Comparison of ENCODE assay signal across 33 cellular contexts in genomic region chr1:217617120-217617519, GRCh38. TPM values are rescaled to one million over a fixed set of nuclear protein-coding genes. Genes with fewer than 3 reads are reported as not detected.
A peak's percentile ranks its signal among the peaks of the same experiment; 100 is the strongest.
DNase-seq lines count a peak whose midpoint lies in the region; ATAC-seq, FAIRE-seq and TF ChIP-seq lines count a peak whose summit lies in the region.
"Had no signal": no experiment of that assay in that cellular context is flagged by ENCODE, and none has a peak within 500 bp of the region (broad histone marks: within the 10 kb centered on the region; RNA-seq: fewer than 3 reads in every experiment).

No MANE protein-coding gene starts in this region.

- peaks cover 9% of the 10 kb centered on the region for H3K36me3 Mint-ChIP-seq in WTC11
- H3K36me3 Mint-ChIP-seq in neural progenitor cell: peaks cover 17% of the 10 kb centered on the region

- no peak for TF ChIP-seq POLR2A in thyroid gland (IDR thresholded peaks at IDR 0.05)

- H3K36me3 ChIP-seq in HEK293 (ENCODE audit: control insufficient read depth in 2 of 2, insufficient read depth in 1 of 2, low read length in 2 of 2) (peaks cover 8 to 26% of the 10 kb centered on the region in 2 experiments), thyroid gland (no peaks in the 10 kb centered on the region), neural progenitor cell (peaks cover 7% of the 10 kb centered on the region)
- H3K36me3 ChIP-seq: ovary had no signal

- no peaks in the 10 kb centered on the region for H3K27me3 Mint-ChIP-seq in WTC11 (ENCODE audit: low read depth)
- no peaks in the 10 kb centered on the region for H3K27me3 Mint-ChIP-seq in neural progenitor cell (ENCODE audit: insufficient read depth, low read depth)
- H3K27me3 Mint-ChIP-seq: activated B cell treated with CpG ODN at 0.5 μM for 24 hours; B cell; brain; natural killer cell treated with Interleukin-12 subunit alpha and Interleukin-12 subunit beta and Interleukin-15 and Interleukin-18, amount 100 ng/mL, for 72 hours had no signal

- peaks cover 65% of the 10 kb centered on the region for H3K79me2 ChIP-seq in neural progenitor cell (ENCODE audit: low read depth)

- H3K4me3 Mint-ChIP-seq in WTC11: no peak overlapping the region
- H3K4me3 Mint-ChIP-seq in neural progenitor cell: no peak overlapping the region
- H3K4me3 Mint-ChIP-seq: activated B cell treated with CpG ODN at 0.5 μM for 24 hours; activated T-cell treated with anti-CD3 and anti-CD28 coated beads, Interleukin-2, amount 50 U/mL, for 4 hours; B cell; brain; CD8-positive, alpha-beta T cell; natural killer cell treated with Interleukin-12 subunit alpha and Interleukin-12 subunit beta and Interleukin-15 and Interleukin-18, amount 100 ng/mL, for 72 hours had no signal

- H3F3A ChIP-seq in neural progenitor cell (ENCODE audit: low read depth): no peaks in the 10 kb centered on the region

- no peak overlapping the region for H3K4me3 ChIP-seq in HEK293 (ENCODE audit: low read depth, low read length)
- no peak overlapping the region for H3K4me3 ChIP-seq in thyroid gland (replicated peaks in 1 of 3)
- H3K4me3 ChIP-seq in neural progenitor cell: no peak overlapping the region
- H3K4me3 ChIP-seq: adrenal gland, dorsolateral prefrontal cortex, lower lobe of right lung, ovary, PC-9, right atrium auricular region, upper lobe of left lung had no signal

- DNase-seq in D721Med (ENCODE audit: insufficient read length, low spot score) (no peak), NOMO-1 treated with DMSO at 0.1 percent for 48 hours (lab: John Stamatoyannopoulos, UW; ENCODE audit: unreplicated experiment) (peak; percentile 47), WTC11 (ENCODE audit: low spot score) (no peak), thyroid gland (no peak), NCI-H345 (lab: John Stamatoyannopoulos, UW) (no peak), neural progenitor cell (ENCODE audit: low spot score) (no peak), hypothalamus (lab: John Stamatoyannopoulos, UW) (no peak)
- DNase-seq: activated B cell treated with CpG ODN at 0.5 μM for 24 hours; activated CD4-positive, alpha-beta T cell treated with anti-CD3 and anti-CD28 coated beads, Interleukin-2, amount 50 U/mL, for 1 hour; activated naive CD4-positive, alpha-beta T cell; activated T-cell treated with anti-CD3 and anti-CD28 coated beads, Interleukin-2, amount 50 U/mL, for 4 hours; adrenal gland; CD8-positive, alpha-beta T cell; cerebellar nuclear complex; dorsolateral prefrontal cortex; lower lobe of right lung; NCI-H1105 treated with DMSO at 0.1 percent for 48 hours; NCI-H2081; NCI-H2227 treated with DMSO at 0.1 percent for 48 hours; NCI-H69; ovary; PC-9; Right ventricle myocardium superior; stimulated activated CD4-positive, alpha-beta T cell treated with anti-CD3 and anti-CD28 coated beads, Interleukin-2, amount 100 ng/mL, for 48 hours; upper lobe of left lung had no signal

- H3K9me3 ChIP-seq in HEK293 (ENCODE audit: control insufficient read depth, insufficient read depth, low read depth, low read length) (no peaks in the 10 kb centered on the region), thyroid gland (no peaks in the 10 kb centered on the region), neural progenitor cell (ENCODE audit: low read depth) (no peaks in the 10 kb centered on the region)
- H3K9me3 ChIP-seq: adrenal gland, lower lobe of right lung, ovary, right atrium auricular region, upper lobe of left lung had no signal

- H3K4me1 ChIP-seq in HEK293 (ENCODE audit: control insufficient read depth, insufficient read depth, low read length) (no peaks in the 10 kb centered on the region; the same call in 1 of the 2 replicates), thyroid gland (no peaks in the 10 kb centered on the region), neural progenitor cell (peaks cover 9% of the 10 kb centered on the region)
- H3K4me1 ChIP-seq: lower lobe of right lung, right atrium auricular region, upper lobe of left lung had no signal

- H3K27ac ChIP-seq in HEK293 (ENCODE audit: extremely low read depth, low read depth, low read length) (no peak overlapping the region), thyroid gland (no peak overlapping the region), neural progenitor cell (no peak overlapping the region)
- H3K27ac ChIP-seq: adrenal gland, dorsolateral prefrontal cortex, lower lobe of right lung, ovary, PC-9, right atrium auricular region, upper lobe of left lung had no signal

- H3K9ac ChIP-seq in neural progenitor cell: no peak overlapping the region

- ATAC-seq in WTC11: no peak
- ATAC-seq: activated T-cell treated with anti-CD3 and anti-CD28 coated beads, Interleukin-2, amount 50 U/mL, for 4 hours; CD8-positive, alpha-beta T cell; lower lobe of right lung; natural killer cell treated with Interleukin-12 subunit alpha and Interleukin-12 subunit beta and Interleukin-15 and Interleukin-18, amount 100 ng/mL, for 72 hours had no signal

- no peaks in the 10 kb centered on the region for H3K27me3 ChIP-seq in thyroid gland
- H3K27me3 ChIP-seq in neural progenitor cell: no peaks in the 10 kb centered on the region
- H3K27me3 ChIP-seq: adrenal gland, dorsolateral prefrontal cortex, ovary, right atrium auricular region, upper lobe of left lung had no signal

- intact Hi-C loops in thyroid gland (cut with DNase I): no loop called here

- peaks cover 21% of the 10 kb centered on the region for H4K20me1 ChIP-seq in neural progenitor cell (ENCODE audit: low read depth)

- TF ChIP-seq CTCF in D721Med (IDR thresholded peaks at IDR 0.05; ENCODE audit: insufficient read depth, missing control alignments) (no peak), HEK293 (tag by site-specific recombination; IDR thresholded peaks at IDR 0.05) (no peak), WTC11 (IDR thresholded peaks at IDR 0.05) (no peak), thyroid gland (IDR thresholded peaks at IDR 0.05) (no peak), neural progenitor cell (IDR thresholded peaks at IDR 0.05) (no peak)

- no peak overlapping the region for H2AFZ ChIP-seq in neural progenitor cell (replicated peaks)
- H2AFZ ChIP-seq: PC-9 had no signal

- H3K9me3 Mint-ChIP-seq in WTC11 (no peaks in the 10 kb centered on the region), neural progenitor cell (no peaks in the 10 kb centered on the region)
- H3K9me3 Mint-ChIP-seq: activated B cell treated with CpG ODN at 0.5 μM for 24 hours; activated T-cell treated with anti-CD3 and anti-CD28 coated beads, Interleukin-2, amount 50 U/mL, for 4 hours; brain; CD8-positive, alpha-beta T cell; natural killer cell treated with Interleukin-12 subunit alpha and Interleukin-12 subunit beta and Interleukin-15 and Interleukin-18, amount 100 ng/mL, for 72 hours had no signal

- CTCF ChIA-PET in HEK293 (lab: Yijun Ruan, JAX) (no interaction called here), WTC11 (lab: Charles Lee) (no interaction called here)

- H3K27ac Mint-ChIP-seq in WTC11: peak overlapping the region; percentile 24; the same call in 1 of the 2 replicates
- no peak overlapping the region for H3K27ac Mint-ChIP-seq in neural progenitor cell
- H3K27ac Mint-ChIP-seq: activated B cell treated with CpG ODN at 0.5 μM for 24 hours; B cell; brain; CD8-positive, alpha-beta T cell; natural killer cell treated with Interleukin-12 subunit alpha and Interleukin-12 subunit beta and Interleukin-15 and Interleukin-18, amount 100 ng/mL, for 72 hours had no signal

- peaks cover 13% of the 10 kb centered on the region for H3K4me1 Mint-ChIP-seq in WTC11
- peaks cover 6% of the 10 kb centered on the region for H3K4me1 Mint-ChIP-seq in neural progenitor cell

- 90 to 96% methylated on average over 1 of the region's 1 CpG for WGBS in thyroid gland, 2 donors

- POLR2A ChIA-PET in HEK293 (lab: Yijun Ruan, JAX) (no interaction called here), WTC11 (lab: Charles Lee) (no interaction called here)

- no peak overlapping the region for H3K4me2 ChIP-seq in neural progenitor cell
- H3K4me2 ChIP-seq: PC-9 had no signal

- FAIRE-seq in D721Med (lab: Jason Lieb, UNC): peak; percentile 48
- FAIRE-seq: endothelial cell of umbilical vein had no signal

TF ChIP-seq in HEK293, 187 proteins besides CTCF, POLR2A, EP300 and RAD21:
- TF ChIP-seq PRDM1 (tag by site-specific recombination; IDR thresholded peaks at IDR 0.05) (peak; percentile 27; the same call in 1 of the 2 replicates), ZNF18 (tag by site-specific recombination; IDR thresholded peaks at IDR 0.05) (no peak)

TF ChIP-seq in WTC11, 78 proteins besides CTCF, POLR2A, EP300 and RAD21:
- no peak for TF ChIP-seq GTF2I (CRISPR knock-in tag; conservative IDR thresholded peaks at IDR 0.05)
- no peak for TF ChIP-seq STAT6 (CRISPR knock-in tag; conservative IDR thresholded peaks at IDR 0.05; ENCODE audit: low read depth)
- no peak for TF ChIP-seq KAT7 (CRISPR knock-in tag; IDR thresholded peaks at IDR 0.05; ENCODE audit: borderline replicate concordance)
- no peak for TF ChIP-seq NR1H2 (CRISPR knock-in tag; IDR thresholded peaks at IDR 0.05)
- TF ChIP-seq IRF2 (CRISPR knock-in tag; IDR thresholded peaks at IDR 0.05; ENCODE audit: borderline replicate concordance, low read depth): no peak
- TF ChIP-seq MYBL2 (CRISPR knock-in tag; IDR thresholded peaks at IDR 0.05): no peak
- TF ChIP-seq CREM (CRISPR knock-in tag; IDR thresholded peaks at IDR 0.05): no peak

RNA-seq across cellular contexts. Expression of gene GPATCH2, which starts 13.8 kb away (rescaled TPM):
- total RNA-seq in WTC11 (2021) (10.1 to 11.5 TPM (median 10.8 TPM) in 3 replicates), thyroid gland (10 to 100 TPM; 21.4 to 47.9 (median 34.0) TPM), neural progenitor cell (ENCODE audit: low replicate concordance) (27.8 and 39.3 TPM in 2 replicates)

RNA-seq across cellular contexts. Expression of gene SPATA17, which starts 14.0 kb away (rescaled TPM):
- total RNA-seq in WTC11 (2021) (0.34 to 1.3 TPM (median 0.46 TPM) in 3 replicates), thyroid gland (1 to 10 TPM; 1.2 to 5.8 (median 3.2) TPM), neural progenitor cell (ENCODE audit: low replicate concordance) (1.6 and 2.1 TPM in 2 replicates)
- total RNA-seq: A673; activated B cell treated with CpG ODN at 0.5 μM for 24 hours; activated T-cell treated with anti-CD3 and anti-CD28 coated beads, Interleukin-2, amount 50 U/mL, for 4 hours; B cell; CD8-positive, alpha-beta T cell; endothelial cell of umbilical vein; glomerular endothelial cell; natural killer cell treated with Interleukin-12 subunit alpha and Interleukin-12 subunit beta and Interleukin-15 and Interleukin-18, amount 100 ng/mL, for 72 hours had no signal
